26 cellular contexts compared by ENCODE assay signal in the genomic region with DNA sequence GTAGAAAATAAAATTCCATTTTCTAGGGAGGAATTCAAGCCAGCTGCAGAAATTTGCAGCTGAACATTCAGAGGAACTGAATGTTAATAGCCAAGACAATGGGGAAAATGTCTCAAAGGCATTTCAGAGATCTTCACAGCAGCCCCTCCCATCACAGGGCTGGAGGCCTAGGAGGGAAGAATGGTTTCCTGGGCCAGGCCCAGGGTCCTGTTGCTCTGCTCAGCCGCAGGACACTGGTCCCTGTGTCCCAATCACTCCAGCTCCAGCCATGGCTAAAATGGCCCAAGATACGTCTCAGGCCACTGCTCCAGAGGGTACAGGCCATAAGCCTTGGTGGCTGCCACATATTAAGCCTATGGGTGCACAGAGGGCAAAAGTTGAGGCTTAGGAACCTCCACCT.
"Had no signal": no experiment of that assay in that cellular context is flagged by ENCODE, and none has a peak within 500 bp of the region (broad histone marks: within the 10 kb centered on the region; RNA-seq: fewer than 3 reads in every experiment).

No MANE protein-coding gene starts in this region.

- H3K36me3 ChIP-seq: suprapubic skin, thoracic aorta, thyroid gland, transverse colon, upper lobe of left lung, upper lobe of right lung, uterus had no signal

- ATAC-seq: stimulated activated effector memory CD8-positive, alpha-beta T cell treated with anti-CD3 and anti-CD28 coated beads, Interleukin-12 subunit alpha, Interleukin-12 subunit beta, amount 100 ng/mL, for 72 hours; stimulated activated memory B cell treated with anti-CD40 and anti-IgM and Interleukin-4, amounts not matched to agents 10 μg/mL and 1 μg/mL and 100 μg/mL, for 72 hours; stimulated activated naive B cell treated with anti-CD40 and anti-IgM and Interleukin-4, amounts not matched to agents 10 μg/mL and 1 μg/mL and 100 μg/mL, for 72 hours; stimulated activated naive CD8-positive, alpha-beta T cell treated with anti-CD3 and anti-CD28 coated beads, Interleukin-15, amount 100 ng/mL, for 72 hours; stimulated activated naive CD8-positive, alpha-beta T cell treated with anti-CD3 and anti-CD28 coated beads, Interleukin-15, Interleukin-2, amounts not matched to agents 100 U/mL and 50 U/mL, for 24 hours; upper lobe of right lung had no signal

- H3K4me1 ChIP-seq: stomach, suprapubic skin, testis, thyroid gland, transverse colon, upper lobe of left lung, upper lobe of right lung, uterus, vagina had no signal

- FAIRE-seq: urothelium cell line had no signal

- H3K27me3 ChIP-seq: stomach, suprapubic skin, testis, thyroid gland, tibial artery, tibial nerve, transverse colon, upper lobe of left lung, upper lobe of right lung, uterus, vagina had no signal

- H3K4me3 ChIP-seq: stomach, suprapubic skin, testis, thoracic aorta, thyroid gland, tibial artery, tibial nerve, transverse colon, upper lobe of left lung, upper lobe of right lung, uterus, vagina had no signal

- H3K27ac ChIP-seq: stomach, suprapubic skin, testis, thoracic aorta, thyroid gland, tibial artery, tibial nerve, transverse colon, upper lobe of left lung, upper lobe of right lung, uterus, vagina had no signal

- DNase-seq: stimulated activated CD4-positive, alpha-beta T cell treated with anti-CD3 and anti-CD28 coated beads, Interleukin-2, amount 100 ng/mL, for 48 hours; stimulated activated CD4-positive, alpha-beta T cell treated with anti-CD3 and anti-CD28 coated beads, Interleukin-4, amount 100 ng/mL, for 1 hour; stimulated activated CD4-positive, alpha-beta T cell treated with anti-CD3 and anti-CD28 coated beads, Interleukin-4, amount 100 ng/mL, for 24 hours; stimulated activated CD4-positive, alpha-beta T cell treated with anti-CD3 and anti-CD28 coated beads, Interleukin-4, amount 100 ng/mL, for 4 hours; stimulated activated CD8-positive, alpha-beta memory T cell treated with anti-CD3 and anti-CD28 coated beads, Interleukin-4, amount 100 ng/mL, for 48 hours; stimulated activated naive B cell treated with anti-CD40 and anti-IgM and Interleukin-4, amounts not matched to agents 10 μg/mL and 1 μg/mL and 100 μg/mL, for 72 hours; stimulated activated naive CD4-positive, alpha-beta T cell; stimulated activated naive CD4-positive, alpha-beta T cell treated with Interleukin-2 at 50 U/mL for 16 hours; stimulated activated naive CD8-positive, alpha-beta T cell treated with anti-CD3 and anti-CD28 coated beads, Interleukin-15, amount 100 ng/mL, for 72 hours; stimulated activated naive CD8-positive, alpha-beta T cell treated with anti-CD3 and anti-CD28 coated beads, Interleukin-15, Interleukin-2, amounts not matched to agents 100 U/mL and 50 U/mL, for 24 hours; stomach; substantia nigra; testis; thyroid gland; tibial artery; transverse colon; upper lobe of left lung; upper lobe of right lung; uterus had no signal

- H3K9me3 ChIP-seq: suprapubic skin, testis, thoracic aorta, thyroid gland had no signal
